1 cellular context compared by ENCODE assay signal in the genomic region with DNA sequence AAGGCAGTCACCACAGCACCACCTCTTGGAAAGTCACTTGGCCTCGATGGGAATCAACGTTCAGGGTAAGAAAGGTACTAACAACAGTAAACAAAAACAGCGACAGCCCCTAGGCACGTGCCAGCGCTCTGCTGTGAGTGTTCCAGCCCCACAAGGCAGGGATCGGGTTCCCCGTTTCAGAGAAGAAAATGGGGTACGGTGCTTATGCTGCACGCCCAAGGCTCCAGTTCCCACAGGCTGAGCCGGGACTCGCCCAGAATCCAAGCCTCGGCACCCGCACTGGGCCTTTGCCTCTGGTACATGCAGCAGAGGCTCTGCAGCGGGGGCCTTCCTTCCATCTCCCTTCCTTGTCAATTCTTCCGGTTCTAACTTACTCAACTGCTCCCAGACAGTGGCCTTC.
TF ChIP-seq lines count a peak whose summit lies in the region.

No MANE protein-coding gene starts in this region.

TF ChIP-seq in HepG2, 621 proteins besides CTCF, POLR2A, EP300 and RAD21:
- no peak for TF ChIP-seq PAF1 (CRISPR knock-in tag; IDR thresholded peaks at IDR 0.05)
- no peak for TF ChIP-seq ZNF562 (CRISPR knock-in tag; IDR thresholded peaks at IDR 0.05; ENCODE audit: borderline replicate concordance)
- TF ChIP-seq MED1 (CRISPR knock-in tag; IDR thresholded peaks at IDR 0.05) = no peak
- no peak for TF ChIP-seq SALL1 (CRISPR knock-in tag; IDR thresholded peaks at IDR 0.05)
- no peak for TF ChIP-seq ZFP1 (CRISPR knock-in tag; IDR thresholded peaks at IDR 0.05)
- no peak for TF ChIP-seq ZNF749 (CRISPR knock-in tag; IDR thresholded peaks at IDR 0.05; ENCODE audit: borderline replicate concordance)
- TF ChIP-seq ZNF609 (CRISPR knock-in tag; IDR thresholded peaks at IDR 0.05; ENCODE audit: borderline replicate concordance) = no peak
- TF ChIP-seq MTF1 (CRISPR knock-in tag; IDR thresholded peaks at IDR 0.05) = no peak
TF ChIP-seq in HepG2: peak in this region for 0.
